Comparison of ENCODE assay signal across 1 cellular context in the genomic region with DNA sequence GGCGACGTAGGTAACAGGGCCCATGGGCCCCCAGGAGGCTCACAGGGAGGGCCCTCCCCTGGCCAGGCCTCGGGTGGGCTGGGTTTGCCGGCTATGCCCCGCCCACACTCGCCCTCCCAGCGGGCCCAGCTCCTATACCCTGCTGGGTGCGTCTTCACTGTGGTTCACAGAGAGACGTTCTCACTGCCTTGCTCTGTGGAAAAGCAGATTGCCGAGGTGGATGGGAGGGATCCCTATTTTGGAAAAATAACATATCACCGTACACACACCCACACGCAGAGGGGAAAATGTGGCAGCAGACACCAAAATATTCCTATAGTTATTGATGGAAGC.
TF ChIP-seq lines count a peak whose summit lies in the region.

No MANE protein-coding gene starts in this region.

TF ChIP-seq in HepG2, 621 proteins besides CTCF, POLR2A, EP300 and RAD21 (continued from another document and continues in another):
- TF ChIP-seq ZNF616 (CRISPR knock-in tag; IDR thresholded peaks at IDR 0.05; ENCODE audit: low read depth): no peak
- no peak; the same call in 1 of the 2 replicates for TF ChIP-seq ZNF703 (CRISPR knock-in tag; IDR thresholded peaks at IDR 0.05; ENCODE audit: borderline replicate concordance)
- TF ChIP-seq, protein P1, sequence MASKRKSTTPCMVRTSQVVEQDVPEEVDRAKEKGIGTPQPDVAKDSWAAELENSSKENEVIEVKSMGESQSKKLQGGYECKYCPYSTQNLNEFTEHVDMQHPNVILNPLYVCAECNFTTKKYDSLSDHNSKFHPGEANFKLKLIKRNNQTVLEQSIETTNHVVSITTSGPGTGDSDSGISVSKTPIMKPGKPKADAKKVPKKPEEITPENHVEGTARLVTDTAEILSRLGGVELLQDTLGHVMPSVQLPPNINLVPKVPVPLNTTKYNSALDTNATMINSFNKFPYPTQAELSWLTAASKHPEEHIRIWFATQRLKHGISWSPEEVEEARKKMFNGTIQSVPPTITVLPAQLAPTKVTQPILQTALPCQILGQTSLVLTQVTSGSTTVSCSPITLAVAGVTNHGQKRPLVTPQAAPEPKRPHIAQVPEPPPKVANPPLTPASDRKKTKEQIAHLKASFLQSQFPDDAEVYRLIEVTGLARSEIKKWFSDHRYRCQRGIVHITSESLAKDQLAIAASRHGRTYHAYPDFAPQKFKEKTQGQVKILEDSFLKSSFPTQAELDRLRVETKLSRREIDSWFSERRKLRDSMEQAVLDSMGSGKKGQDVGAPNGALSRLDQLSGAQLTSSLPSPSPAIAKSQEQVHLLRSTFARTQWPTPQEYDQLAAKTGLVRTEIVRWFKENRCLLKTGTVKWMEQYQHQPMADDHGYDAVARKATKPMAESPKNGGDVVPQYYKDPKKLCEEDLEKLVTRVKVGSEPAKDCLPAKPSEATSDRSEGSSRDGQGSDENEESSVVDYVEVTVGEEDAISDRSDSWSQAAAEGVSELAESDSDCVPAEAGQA (IDR thresholded peaks at IDR 0.05; ENCODE audit: low read depth): no peak
- TF ChIP-seq, protein P1 (CRISPR knock-in tag; IDR thresholded peaks at IDR 0.05; ENCODE audit: borderline replicate concordance): no peak
- TF ChIP-seq HOXA3 (CRISPR knock-in tag; IDR thresholded peaks at IDR 0.05): 0 out of 2 replicates have a peak, but pooled peaks have one; percentile 15
- TF ChIP-seq GATAD1 (CRISPR knock-in tag; IDR thresholded peaks at IDR 0.05): 0 out of 2 replicates have a peak, but pooled peaks have one; percentile 12
- no peak for TF ChIP-seq U2AF1 (optimal IDR thresholded peaks at IDR 0.05; ENCODE audit: low read depth, low read length)
- TF ChIP-seq BORCS8-MEF2B (CRISPR knock-in tag; IDR thresholded peaks at IDR 0.05): no peak
- TF ChIP-seq EZH2 (conservative IDR thresholded peaks at IDR 0.05; ENCODE audit: low read depth, low read length): no peak
- no peak for TF ChIP-seq CHD2 (IDR thresholded peaks at IDR 0.05; ENCODE audit: low read depth, low read length)
- TF ChIP-seq, protein P2, sequence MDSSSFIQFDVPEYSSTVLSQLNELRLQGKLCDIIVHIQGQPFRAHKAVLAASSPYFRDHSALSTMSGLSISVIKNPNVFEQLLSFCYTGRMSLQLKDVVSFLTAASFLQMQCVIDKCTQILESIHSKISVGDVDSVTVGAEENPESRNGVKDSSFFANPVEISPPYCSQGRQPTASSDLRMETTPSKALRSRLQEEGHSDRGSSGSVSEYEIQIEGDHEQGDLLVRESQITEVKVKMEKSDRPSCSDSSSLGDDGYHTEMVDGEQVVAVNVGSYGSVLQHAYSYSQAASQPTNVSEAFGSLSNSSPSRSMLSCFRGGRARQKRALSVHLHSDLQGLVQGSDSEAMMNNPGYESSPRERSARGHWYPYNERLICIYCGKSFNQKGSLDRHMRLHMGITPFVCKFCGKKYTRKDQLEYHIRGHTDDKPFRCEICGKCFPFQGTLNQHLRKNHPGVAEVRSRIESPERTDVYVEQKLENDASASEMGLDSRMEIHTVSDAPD (CRISPR knock-in tag; IDR thresholded peaks at IDR 0.05): no peak
- TF ChIP-seq, protein P3, sequence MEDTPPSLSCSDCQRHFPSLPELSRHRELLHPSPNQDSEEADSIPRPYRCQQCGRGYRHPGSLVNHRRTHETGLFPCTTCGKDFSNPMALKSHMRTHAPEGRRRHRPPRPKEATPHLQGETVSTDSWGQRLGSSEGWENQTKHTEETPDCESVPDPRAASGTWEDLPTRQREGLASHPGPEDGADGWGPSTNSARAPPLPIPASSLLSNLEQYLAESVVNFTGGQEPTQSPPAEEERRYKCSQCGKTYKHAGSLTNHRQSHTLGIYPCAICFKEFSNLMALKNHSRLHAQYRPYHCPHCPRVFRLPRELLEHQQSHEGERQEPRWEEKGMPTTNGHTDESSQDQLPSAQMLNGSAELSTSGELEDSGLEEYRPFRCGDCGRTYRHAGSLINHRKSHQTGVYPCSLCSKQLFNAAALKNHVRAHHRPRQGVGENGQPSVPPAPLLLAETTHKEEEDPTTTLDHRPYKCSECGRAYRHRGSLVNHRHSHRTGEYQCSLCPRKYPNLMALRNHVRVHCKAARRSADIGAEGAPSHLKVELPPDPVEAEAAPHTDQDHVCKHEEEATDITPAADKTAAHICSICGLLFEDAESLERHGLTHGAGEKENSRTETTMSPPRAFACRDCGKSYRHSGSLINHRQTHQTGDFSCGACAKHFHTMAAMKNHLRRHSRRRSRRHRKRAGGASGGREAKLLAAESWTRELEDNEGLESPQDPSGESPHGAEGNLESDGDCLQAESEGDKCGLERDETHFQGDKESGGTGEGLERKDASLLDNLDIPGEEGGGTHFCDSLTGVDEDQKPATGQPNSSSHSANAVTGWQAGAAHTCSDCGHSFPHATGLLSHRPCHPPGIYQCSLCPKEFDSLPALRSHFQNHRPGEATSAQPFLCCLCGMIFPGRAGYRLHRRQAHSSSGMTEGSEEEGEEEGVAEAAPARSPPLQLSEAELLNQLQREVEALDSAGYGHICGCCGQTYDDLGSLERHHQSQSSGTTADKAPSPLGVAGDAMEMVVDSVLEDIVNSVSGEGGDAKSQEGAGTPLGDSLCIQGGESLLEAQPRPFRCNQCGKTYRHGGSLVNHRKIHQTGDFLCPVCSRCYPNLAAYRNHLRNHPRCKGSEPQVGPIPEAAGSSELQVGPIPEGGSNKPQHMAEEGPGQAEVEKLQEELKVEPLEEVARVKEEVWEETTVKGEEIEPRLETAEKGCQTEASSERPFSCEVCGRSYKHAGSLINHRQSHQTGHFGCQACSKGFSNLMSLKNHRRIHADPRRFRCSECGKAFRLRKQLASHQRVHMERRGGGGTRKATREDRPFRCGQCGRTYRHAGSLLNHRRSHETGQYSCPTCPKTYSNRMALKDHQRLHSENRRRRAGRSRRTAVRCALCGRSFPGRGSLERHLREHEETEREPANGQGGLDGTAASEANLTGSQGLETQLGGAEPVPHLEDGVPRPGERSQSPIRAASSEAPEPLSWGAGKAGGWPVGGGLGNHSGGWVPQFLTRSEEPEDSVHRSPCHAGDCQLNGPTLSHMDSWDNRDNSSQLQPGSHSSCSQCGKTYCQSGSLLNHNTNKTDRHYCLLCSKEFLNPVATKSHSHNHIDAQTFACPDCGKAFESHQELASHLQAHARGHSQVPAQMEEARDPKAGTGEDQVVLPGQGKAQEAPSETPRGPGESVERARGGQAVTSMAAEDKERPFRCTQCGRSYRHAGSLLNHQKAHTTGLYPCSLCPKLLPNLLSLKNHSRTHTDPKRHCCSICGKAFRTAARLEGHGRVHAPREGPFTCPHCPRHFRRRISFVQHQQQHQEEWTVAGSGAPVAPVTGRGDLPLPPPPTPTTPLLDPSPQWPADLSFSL (CRISPR knock-in tag; IDR thresholded peaks at IDR 0.05): no peak
- TF ChIP-seq, protein P4, sequence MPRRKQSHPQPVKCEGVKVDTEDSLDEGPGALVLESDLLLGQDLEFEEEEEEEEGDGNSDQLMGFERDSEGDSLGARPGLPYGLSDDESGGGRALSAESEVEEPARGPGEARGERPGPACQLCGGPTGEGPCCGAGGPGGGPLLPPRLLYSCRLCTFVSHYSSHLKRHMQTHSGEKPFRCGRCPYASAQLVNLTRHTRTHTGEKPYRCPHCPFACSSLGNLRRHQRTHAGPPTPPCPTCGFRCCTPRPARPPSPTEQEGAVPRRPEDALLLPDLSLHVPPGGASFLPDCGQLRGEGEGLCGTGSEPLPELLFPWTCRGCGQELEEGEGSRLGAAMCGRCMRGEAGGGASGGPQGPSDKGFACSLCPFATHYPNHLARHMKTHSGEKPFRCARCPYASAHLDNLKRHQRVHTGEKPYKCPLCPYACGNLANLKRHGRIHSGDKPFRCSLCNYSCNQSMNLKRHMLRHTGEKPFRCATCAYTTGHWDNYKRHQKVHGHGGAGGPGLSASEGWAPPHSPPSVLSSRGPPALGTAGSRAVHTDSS (CRISPR knock-in tag; conservative IDR thresholded peaks at IDR 0.05): no peak
- no peak for TF ChIP-seq ZNF672 (CRISPR knock-in tag; IDR thresholded peaks at IDR 0.05)
- TF ChIP-seq ZNF670 (CRISPR knock-in tag; IDR thresholded peaks at IDR 0.05; ENCODE audit: borderline replicate concordance): no peak
- TF ChIP-seq, protein P5, sequence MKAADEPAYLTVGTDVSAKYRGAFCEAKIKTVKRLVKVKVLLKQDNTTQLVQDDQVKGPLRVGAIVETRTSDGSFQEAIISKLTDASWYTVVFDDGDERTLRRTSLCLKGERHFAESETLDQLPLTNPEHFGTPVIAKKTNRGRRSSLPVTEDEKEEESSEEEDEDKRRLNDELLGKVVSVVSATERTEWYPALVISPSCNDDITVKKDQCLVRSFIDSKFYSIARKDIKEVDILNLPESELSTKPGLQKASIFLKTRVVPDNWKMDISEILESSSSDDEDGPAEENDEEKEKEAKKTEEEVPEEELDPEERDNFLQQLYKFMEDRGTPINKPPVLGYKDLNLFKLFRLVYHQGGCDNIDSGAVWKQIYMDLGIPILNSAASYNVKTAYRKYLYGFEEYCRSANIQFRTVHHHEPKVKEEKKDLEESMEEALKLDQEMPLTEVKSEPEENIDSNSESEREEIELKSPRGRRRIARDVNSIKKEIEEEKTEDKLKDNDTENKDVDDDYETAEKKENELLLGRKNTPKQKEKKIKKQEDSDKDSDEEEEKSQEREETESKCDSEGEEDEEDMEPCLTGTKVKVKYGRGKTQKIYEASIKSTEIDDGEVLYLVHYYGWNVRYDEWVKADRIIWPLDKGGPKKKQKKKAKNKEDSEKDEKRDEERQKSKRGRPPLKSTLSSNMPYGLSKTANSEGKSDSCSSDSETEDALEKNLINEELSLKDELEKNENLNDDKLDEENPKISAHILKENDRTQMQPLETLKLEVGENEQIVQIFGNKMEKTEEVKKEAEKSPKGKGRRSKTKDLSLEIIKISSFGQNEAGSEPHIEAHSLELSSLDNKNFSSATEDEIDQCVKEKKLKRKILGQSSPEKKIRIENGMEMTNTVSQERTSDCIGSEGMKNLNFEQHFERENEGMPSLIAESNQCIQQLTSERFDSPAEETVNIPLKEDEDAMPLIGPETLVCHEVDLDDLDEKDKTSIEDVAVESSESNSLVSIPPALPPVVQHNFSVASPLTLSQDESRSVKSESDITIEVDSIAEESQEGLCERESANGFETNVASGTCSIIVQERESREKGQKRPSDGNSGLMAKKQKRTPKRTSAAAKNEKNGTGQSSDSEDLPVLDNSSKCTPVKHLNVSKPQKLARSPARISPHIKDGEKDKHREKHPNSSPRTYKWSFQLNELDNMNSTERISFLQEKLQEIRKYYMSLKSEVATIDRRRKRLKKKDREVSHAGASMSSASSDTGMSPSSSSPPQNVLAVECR (CRISPR knock-in tag; IDR thresholded peaks at IDR 0.05; ENCODE audit: borderline replicate concordance): no peak
- TF ChIP-seq, protein P6, sequence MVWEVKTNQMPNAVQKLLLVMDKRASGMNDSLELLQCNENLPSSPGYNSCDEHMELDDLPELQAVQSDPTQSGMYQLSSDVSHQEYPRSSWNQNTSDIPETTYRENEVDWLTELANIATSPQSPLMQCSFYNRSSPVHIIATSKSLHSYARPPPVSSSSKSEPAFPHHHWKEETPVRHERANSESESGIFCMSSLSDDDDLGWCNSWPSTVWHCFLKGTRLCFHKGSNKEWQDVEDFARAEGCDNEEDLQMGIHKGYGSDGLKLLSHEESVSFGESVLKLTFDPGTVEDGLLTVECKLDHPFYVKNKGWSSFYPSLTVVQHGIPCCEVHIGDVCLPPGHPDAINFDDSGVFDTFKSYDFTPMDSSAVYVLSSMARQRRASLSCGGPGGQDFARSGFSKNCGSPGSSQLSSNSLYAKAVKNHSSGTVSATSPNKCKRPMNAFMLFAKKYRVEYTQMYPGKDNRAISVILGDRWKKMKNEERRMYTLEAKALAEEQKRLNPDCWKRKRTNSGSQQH (CRISPR knock-in tag; IDR thresholded peaks at IDR 0.05; ENCODE audit: low read depth): no peak
- no peak for TF ChIP-seq ZZZ3 (CRISPR knock-in tag; IDR thresholded peaks at IDR 0.05; ENCODE audit: borderline replicate concordance)
- TF ChIP-seq XRCC5 (optimal IDR thresholded peaks at IDR 0.05; ENCODE audit: low read length): peak; percentile 69
- no peak for TF ChIP-seq ZNF558 (CRISPR knock-in tag; IDR thresholded peaks at IDR 0.05; ENCODE audit: borderline replicate concordance)
- no peak for TF ChIP-seq ZNF772 (CRISPR knock-in tag; IDR thresholded peaks at IDR 0.05)
- no peak for TF ChIP-seq SOX5 (CRISPR knock-in tag; IDR thresholded peaks at IDR 0.05; ENCODE audit: borderline replicate concordance)
- no peak for TF ChIP-seq ZNF383 (CRISPR knock-in tag; IDR thresholded peaks at IDR 0.05; ENCODE audit: borderline replicate concordance)
- TF ChIP-seq, protein P7, sequence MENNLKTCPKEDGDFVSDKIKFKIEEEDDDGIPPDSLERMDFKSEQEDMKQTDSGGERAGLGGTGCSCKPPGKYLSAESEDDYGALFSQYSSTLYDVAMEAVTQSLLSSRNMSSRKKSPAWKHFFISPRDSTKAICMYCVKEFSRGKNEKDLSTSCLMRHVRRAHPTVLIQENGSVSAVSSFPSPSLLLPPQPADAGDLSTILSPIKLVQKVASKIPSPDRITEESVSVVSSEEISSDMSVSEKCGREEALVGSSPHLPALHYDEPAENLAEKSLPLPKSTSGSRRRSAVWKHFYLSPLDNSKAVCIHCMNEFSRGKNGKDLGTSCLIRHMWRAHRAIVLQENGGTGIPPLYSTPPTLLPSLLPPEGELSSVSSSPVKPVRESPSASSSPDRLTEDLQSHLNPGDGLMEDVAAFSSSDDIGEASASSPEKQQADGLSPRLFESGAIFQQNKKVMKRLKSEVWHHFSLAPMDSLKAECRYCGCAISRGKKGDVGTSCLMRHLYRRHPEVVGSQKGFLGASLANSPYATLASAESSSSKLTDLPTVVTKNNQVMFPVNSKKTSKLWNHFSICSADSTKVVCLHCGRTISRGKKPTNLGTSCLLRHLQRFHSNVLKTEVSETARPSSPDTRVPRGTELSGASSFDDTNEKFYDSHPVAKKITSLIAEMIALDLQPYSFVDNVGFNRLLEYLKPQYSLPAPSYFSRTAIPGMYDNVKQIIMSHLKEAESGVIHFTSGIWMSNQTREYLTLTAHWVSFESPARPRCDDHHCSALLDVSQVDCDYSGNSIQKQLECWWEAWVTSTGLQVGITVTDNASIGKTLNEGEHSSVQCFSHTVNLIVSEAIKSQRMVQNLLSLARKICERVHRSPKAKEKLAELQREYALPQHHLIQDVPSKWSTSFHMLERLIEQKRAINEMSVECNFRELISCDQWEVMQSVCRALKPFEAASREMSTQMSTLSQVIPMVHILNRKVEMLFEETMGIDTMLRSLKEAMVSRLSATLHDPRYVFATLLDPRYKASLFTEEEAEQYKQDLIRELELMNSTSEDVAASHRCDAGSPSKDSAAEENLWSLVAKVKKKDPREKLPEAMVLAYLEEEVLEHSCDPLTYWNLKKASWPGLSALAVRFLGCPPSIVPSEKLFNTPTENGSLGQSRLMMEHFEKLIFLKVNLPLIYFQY (CRISPR knock-in tag; IDR thresholded peaks at IDR 0.05; ENCODE audit: borderline replicate concordance): no peak
